In the genomic region with DNA sequence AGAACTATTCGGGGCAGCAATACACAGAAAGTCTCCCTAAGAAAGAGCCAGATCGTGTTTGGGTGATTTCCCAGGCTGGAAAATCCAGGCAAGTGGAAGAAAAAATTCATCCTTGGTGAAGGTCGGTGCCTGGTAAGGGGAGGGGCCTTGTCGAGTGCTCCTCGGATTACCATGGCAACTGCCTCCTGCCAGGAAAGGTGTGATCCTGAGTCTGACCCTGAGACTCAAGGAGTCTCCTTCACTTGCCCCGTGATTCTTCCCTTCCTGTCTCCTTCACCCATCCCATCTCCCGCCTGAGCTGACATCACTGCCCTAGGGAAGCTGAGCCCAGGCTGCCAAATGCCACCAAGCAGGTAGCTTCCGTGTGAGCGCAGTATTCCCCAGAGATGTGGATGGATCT, we compare ENCODE assay signal across 34 cellular contexts.
"Had no signal": no experiment of that assay in that cellular context is flagged by ENCODE, and none has a peak within 500 bp of the region (broad histone marks: within the 10 kb centered on the region; RNA-seq: fewer than 3 reads in every experiment).

No MANE protein-coding gene starts in this region.

- H3K4me3 Mint-ChIP-seq: activated CD4-positive, alpha-beta memory T cell treated with anti-CD3 and anti-CD28 coated beads for 36 hours; activated CD4-positive, alpha-beta T cell treated with anti-CD3 and anti-CD28 coated beads, Interleukin-2, amount 10 ng/mL, durations not matched to agents 24 days and 14 days; activated naive CD4-positive, alpha-beta T cell treated with anti-CD3 and anti-CD28 coated beads, Interleukin-2, amount 10 ng/mL, durations not matched to agents 7 days and 5 days; activated T-helper 1 cell treated with anti-CD3 and anti-CD28 coated beads, Interleukin-12 subunit alpha, Interleukin-12 subunit beta, Interleukin-2, Interleukin-4 antibody, amounts not matched to agents 30 ng/mL and 10 ng/mL and 1 ng/mL, durations not matched to agents 14 hours and 24 hours and 36 hours; effector memory CD8-positive, alpha-beta T cell; natural killer cell treated with Interleukin-12 subunit alpha and Interleukin-12 subunit beta and Interleukin-15 and Interleukin-18, amount 100 ng/mL, for 72 hours; stimulated activated naive B cell treated with anti-CD40 and anti-IgM and Interleukin-4, amounts not matched to agents 10 μg/mL and 1 μg/mL and 100 μg/mL, for 72 hours; T-helper 1 cell treated with Interleukin-12 subunit alpha and Interleukin-12 subunit beta and Interleukin-4 antibody, amounts not matched to agents 30 μg/mL and 1 μg/mL, for 36 hours had no signal

- ATAC-seq: effector memory CD8-positive, alpha-beta T cell; left lung; lower lobe of right lung; mucosa of descending colon; natural killer cell treated with Interleukin-12 subunit alpha and Interleukin-12 subunit beta and Interleukin-15 and Interleukin-18, amount 100 ng/mL, for 72 hours; psoas muscle; stimulated activated naive B cell treated with anti-CD40 and anti-IgM and Interleukin-4, amounts not matched to agents 10 μg/mL and 1 μg/mL and 100 μg/mL, for 72 hours; upper lobe of right lung had no signal

- H3K9me3 ChIP-seq: left lung, lower lobe of right lung, mucosa of descending colon, thyroid gland, upper lobe of right lung had no signal

- H2AFZ ChIP-seq: parathyroid adenoma had no signal

- H3K27ac Mint-ChIP-seq: activated CD4-positive, alpha-beta memory T cell treated with anti-CD3 and anti-CD28 coated beads for 36 hours; activated CD4-positive, alpha-beta T cell treated with anti-CD3 and anti-CD28 coated beads, Interleukin-2, amount 10 ng/mL, durations not matched to agents 24 days and 14 days; activated naive CD4-positive, alpha-beta T cell treated with anti-CD3 and anti-CD28 coated beads, Interleukin-2, amount 10 ng/mL, durations not matched to agents 7 days and 5 days; activated T-helper 1 cell treated with anti-CD3 and anti-CD28 coated beads, Interleukin-12 subunit alpha, Interleukin-12 subunit beta, Interleukin-2, Interleukin-4 antibody, amounts not matched to agents 30 ng/mL and 10 ng/mL and 1 ng/mL, durations not matched to agents 14 hours and 24 hours and 36 hours; effector memory CD8-positive, alpha-beta T cell; natural killer cell treated with Interleukin-12 subunit alpha and Interleukin-12 subunit beta and Interleukin-15 and Interleukin-18, amount 100 ng/mL, for 72 hours; stimulated activated naive B cell treated with anti-CD40 and anti-IgM and Interleukin-4, amounts not matched to agents 10 μg/mL and 1 μg/mL and 100 μg/mL, for 72 hours; T-helper 1 cell treated with Interleukin-12 subunit alpha and Interleukin-12 subunit beta and Interleukin-4 antibody, amounts not matched to agents 30 μg/mL and 1 μg/mL, for 36 hours had no signal

- H3K27me3 Mint-ChIP-seq: activated CD4-positive, alpha-beta T cell treated with anti-CD3 and anti-CD28 coated beads, Interleukin-2, amount 10 ng/mL, durations not matched to agents 24 days and 14 days had no signal

- H3K27me3 ChIP-seq: right atrium auricular region, thyroid gland had no signal

- H3K36me3 Mint-ChIP-seq: activated CD4-positive, alpha-beta memory T cell treated with anti-CD3 and anti-CD28 coated beads for 36 hours; activated naive CD4-positive, alpha-beta T cell treated with anti-CD3 and anti-CD28 coated beads, Interleukin-2, amount 10 ng/mL, durations not matched to agents 7 days and 5 days; natural killer cell treated with Interleukin-12 subunit alpha and Interleukin-12 subunit beta and Interleukin-15 and Interleukin-18, amount 100 ng/mL, for 72 hours had no signal

- H3K27ac ChIP-seq: brain microvascular endothelial cell, coronary artery, left lung, lower lobe of right lung, parathyroid adenoma, psoas muscle, right atrium auricular region, stomach, thyroid gland, upper lobe of right lung, WERI-Rb-1 had no signal

- H3K9ac ChIP-seq: parathyroid adenoma had no signal

- H3K4me1 ChIP-seq: left lung, lower lobe of right lung, right atrium auricular region, stomach had no signal

- DNase-seq: activated CD4-positive, alpha-beta memory T cell treated with anti-CD3 and anti-CD28 coated beads for 36 hours; activated CD4-positive, alpha-beta T cell treated with anti-CD3 and anti-CD28 coated beads, Interleukin-2, amount 10 ng/mL, durations not matched to agents 24 days and 14 days; activated CD4-positive, CD25-positive, alpha-beta regulatory T cell treated with anti-CD3 and anti-CD28 coated beads, Interleukin-2, amount 50 U/mL, for 72 hours; activated CD8-positive, alpha-beta memory T cell treated with anti-CD3 and anti-CD28 coated beads, Interleukin-2, amount 50 U/mL, for 4 hours; activated gamma-delta T cell; activated naive CD4-positive, alpha-beta T cell treated with anti-CD3 and anti-CD28 coated beads, Interleukin-2, amount 10 ng/mL, durations not matched to agents 7 days and 5 days; activated T-cell treated with anti-CD3 and anti-CD28 coated beads, Interleukin-2, amount 50 U/mL, for 1 hour; amniotic stem cell; brain microvascular endothelial cell; effector memory CD8-positive, alpha-beta T cell; hypothalamus; left lung; lower lobe of right lung; mesenchymal stem cell; mucosa of descending colon; psoas muscle; stimulated activated CD4-positive, alpha-beta T cell treated with anti-CD3 and anti-CD28 coated beads, Interleukin-1b, Interleukin-23, amount 100 ng/mL, for 48 hours; stimulated activated naive B cell treated with anti-CD40 and anti-IgM and Interleukin-4, amounts not matched to agents 10 μg/mL and 1 μg/mL and 100 μg/mL, for 72 hours; stomach; T-helper 9 cell; thyroid gland; upper lobe of right lung; WERI-Rb-1 had no signal

- H3K4me2 ChIP-seq: smooth muscle cell had no signal

- H3K9me3 Mint-ChIP-seq: activated CD4-positive, alpha-beta T cell treated with anti-CD3 and anti-CD28 coated beads, Interleukin-2, amount 10 ng/mL, durations not matched to agents 24 days and 14 days; activated naive CD4-positive, alpha-beta T cell treated with anti-CD3 and anti-CD28 coated beads, Interleukin-2, amount 10 ng/mL, durations not matched to agents 7 days and 5 days; activated T-helper 1 cell treated with anti-CD3 and anti-CD28 coated beads, Interleukin-12 subunit alpha, Interleukin-12 subunit beta, Interleukin-2, Interleukin-4 antibody, amounts not matched to agents 30 ng/mL and 10 ng/mL and 1 ng/mL, durations not matched to agents 14 hours and 24 hours and 36 hours; natural killer cell treated with Interleukin-12 subunit alpha and Interleukin-12 subunit beta and Interleukin-15 and Interleukin-18, amount 100 ng/mL, for 72 hours; T-helper 1 cell treated with Interleukin-12 subunit alpha and Interleukin-12 subunit beta and Interleukin-4 antibody, amounts not matched to agents 30 μg/mL and 1 μg/mL, for 36 hours had no signal

- H3K4me3 ChIP-seq: coronary artery, left lung, lower lobe of right lung, mucosa of descending colon, psoas muscle, right atrium auricular region, smooth muscle cell, stomach, thyroid gland, upper lobe of right lung had no signal

- FAIRE-seq: astrocyte, endothelial cell of umbilical vein, islet of Langerhans, TTC549 had no signal

- H3K36me3 ChIP-seq: brain microvascular endothelial cell, left lung, lower lobe of right lung, right atrium auricular region, stomach, thyroid gland, upper lobe of right lung, WERI-Rb-1 had no signal

- H3K4me1 Mint-ChIP-seq: activated CD4-positive, alpha-beta T cell treated with anti-CD3 and anti-CD28 coated beads, Interleukin-2, amount 10 ng/mL, durations not matched to agents 24 days and 14 days; activated naive CD4-positive, alpha-beta T cell treated with anti-CD3 and anti-CD28 coated beads, Interleukin-2, amount 10 ng/mL, durations not matched to agents 7 days and 5 days; stimulated activated naive B cell treated with anti-CD40 and anti-IgM and Interleukin-4, amounts not matched to agents 10 μg/mL and 1 μg/mL and 100 μg/mL, for 72 hours had no signal

- H3K79me2 ChIP-seq: parathyroid adenoma had no signal
